Comparison of ENCODE assay signal across 14 cellular contexts in genomic region chr2:202249864-202250263, GRCh38. TPM values are rescaled to one million over a fixed set of nuclear protein-coding genes. Genes with fewer than 3 reads are reported as not detected.
DNase-seq lines count a peak whose midpoint lies in the region; ATAC-seq, FAIRE-seq and TF ChIP-seq lines count a peak whose summit lies in the region.
"Had no signal": no experiment of that assay in that cellular context is flagged by ENCODE, and none has a peak within 500 bp of the region (broad histone marks: within the 10 kb centered on the region; RNA-seq: fewer than 3 reads in every experiment).

No MANE protein-coding gene starts in this region.

- H2AK5ac ChIP-seq in H1 (ENCODE audit: low read depth, low read length), result no peak overlapping the region; the same call in 1 of the 2 replicates
- no peak overlapping the region for H2AK5ac ChIP-seq in mesendoderm (ENCODE audit: low read length)

- no peaks in the 10 kb centered on the region for H3K9me3 Mint-ChIP-seq in Calu3 (ENCODE audit: low read depth, unreplicated experiment)
- H3K9me3 Mint-ChIP-seq: activated B cell treated with CpG ODN at 0.5 μM for 24 hours had no signal

- no peaks in the 10 kb centered on the region for H3F3A ChIP-seq in Loucy (ENCODE audit: low read depth)

- peaks cover 22% of the 10 kb centered on the region for H3K36me3 Mint-ChIP-seq in Calu3 (ENCODE audit: insufficient read depth, unreplicated experiment)

- H3K18ac ChIP-seq in H1 (ENCODE audit: extremely low read depth, low read length) (0 out of 2 replicates have a peak overlapping the region, but pooled peaks have one; percentile 66), mesendoderm (ENCODE audit: low read length) (no peak overlapping the region)

- no peaks in the 10 kb centered on the region for H3K36me3 ChIP-seq in Loucy (ENCODE audit: insufficient read depth, low read length)
- H3K36me3 ChIP-seq in H1 (ENCODE audit: control insufficient read depth in 2 of 4, insufficient read depth in 4 of 4, low read length in 3 of 4), result no peaks in the 10 kb centered on the region
- H3K36me3 ChIP-seq in mesendoderm (ENCODE audit: control insufficient read depth, insufficient read depth, low read length), result no peaks in the 10 kb centered on the region
- H3K36me3 ChIP-seq in esophagus squamous epithelium, result no peaks in the 10 kb centered on the region
- H3K36me3 ChIP-seq: neutrophil had no signal

- H3K27me3 ChIP-seq in Loucy (ENCODE audit: insufficient read depth, low read length, poor library complexity, severe bottlenecking), result no peaks in the 10 kb centered on the region
- no peaks in the 10 kb centered on the region for H3K27me3 ChIP-seq in H1 (replicated peaks in 1 of 4; ENCODE audit: control insufficient read depth in 3 of 4, extremely low read depth in 1 of 4, insufficient read depth in 3 of 4, low read length in 3 of 4)
- no peaks in the 10 kb centered on the region for H3K27me3 ChIP-seq in mesendoderm (ENCODE audit: insufficient read depth, low read length, poor library complexity)
- no peaks in the 10 kb centered on the region for H3K27me3 ChIP-seq in esophagus squamous epithelium
- H3K27me3 ChIP-seq: neutrophil had no signal

- H2BK15ac ChIP-seq in H1 (ENCODE audit: low read length), result 0 out of 2 replicates have a peak overlapping the region, but pooled peaks have one; percentile 19
- no peak overlapping the region for H2BK15ac ChIP-seq in mesendoderm (replicated peaks; ENCODE audit: low read depth)

- H2AFZ ChIP-seq in Loucy (ENCODE audit: low read length) (peak overlapping the region; percentile 52; the same call in 1 of the 2 replicates), H1 (ENCODE audit: low read length) (no peak overlapping the region)

- WGBS in H1 (ENCODE audit: extremely low coverage in 1 of 2, insufficient coverage in 1 of 2, insufficient read length in 1 of 2, insufficient replicate concordance in 2 of 2, low coverage in 1 of 2, low lambda C conversion rate in 2 of 2, missing lambda C conversion rate in 1 of 2), 2 experiments, result 1% methylated on average over 6 of the region's 6 CpGs; no CpG with 5 or more reads in 1 of the 2 experiments
- WGBS in mesendoderm (ENCODE audit: extremely low coverage, insufficient coverage, low lambda C conversion rate), result no CpG with 5 or more reads among the region's 6 CpGs
- WGBS in esophagus squamous epithelium, 2 donors, result 40 to 42% methylated on average over 6 of the region's 6 CpGs

- H3K4me3 Mint-ChIP-seq in Calu3 (ENCODE audit: low read depth, unreplicated experiment), result peak overlapping the region; percentile 63
- H3K4me3 Mint-ChIP-seq: activated B cell treated with CpG ODN at 0.5 μM for 24 hours had no signal

- H3K27me3 Mint-ChIP-seq in Calu3 (ENCODE audit: unreplicated experiment), result no peaks in the 10 kb centered on the region

- ATAC-seq in GM21529 (IDR thresholded peaks at IDR 0.05; ENCODE audit: unreplicated experiment), result no peak

- H4K8ac ChIP-seq in H1 (ENCODE audit: extremely low read depth, insufficient read depth, low read length) (no peak overlapping the region), mesendoderm (ENCODE audit: low read depth, low read length) (no peak overlapping the region)

- H3K27ac ChIP-seq in H1 (ENCODE audit: low read depth, low read length) (peak overlapping the region; percentile 66; the same call in 1 of the 2 replicates), mesendoderm (ENCODE audit: low read depth, low read length) (no peak overlapping the region), esophagus squamous epithelium (peak overlapping the region in 2 of 4 donors; percentile 34 to 50)
- H3K27ac ChIP-seq: neutrophil had no signal

- H3K9ac ChIP-seq in Loucy (ENCODE audit: low read depth, low read length, poor library complexity, severe bottlenecking), result no peak overlapping the region
- peak overlapping the region in 1 of 4 experiments; percentile 22; a peak in 1 of 7 replicates for H3K9ac ChIP-seq in H1 (replicated peaks in 1 of 4; ENCODE audit: extremely low read depth in 1 of 4, low read depth in 3 of 4, low read length in 3 of 4)
- no peak overlapping the region for H3K9ac ChIP-seq in mesendoderm (ENCODE audit: low read length)

- no TSS peak for BruUV-seq in Calu3 (replicated peaks; lab: Mats Ljungman, UMichigan)

- peak; percentile 94 for FAIRE-seq in H1 (lab: Jason Lieb, UNC)

- H3K4me2 ChIP-seq in Loucy (ENCODE audit: low read depth, low read length, poor library complexity, severe bottlenecking) (peak overlapping the region; percentile 13), H1 (ENCODE audit: insufficient read depth in 1 of 2, low read depth in 2 of 2, low read length in 2 of 2) (peak overlapping the region; percentile 46 to 55), mesendoderm (ENCODE audit: low read length) (peak overlapping the region; percentile 1)

- no peaks in the 10 kb centered on the region for H3K9me3 ChIP-seq in Loucy (ENCODE audit: insufficient read depth, low read depth, low read length)
- H3K9me3 ChIP-seq in H1 (ENCODE audit: insufficient read depth in 2 of 2, low read depth in 1 of 2, low read length in 1 of 2), result no peaks in the 10 kb centered on the region; a peak in 1 of 4 replicates
- no peaks in the 10 kb centered on the region for H3K9me3 ChIP-seq in esophagus squamous epithelium
- H3K9me3 ChIP-seq: neutrophil had no signal

- no peak for TF ChIP-seq CTCF in Calu3 (IDR thresholded peaks at IDR 0.05; ENCODE audit: unreplicated experiment)
- TF ChIP-seq CTCF in Loucy (conservative IDR thresholded peaks at IDR 0.05; ENCODE audit: low read length), result no peak
- TF ChIP-seq CTCF in H1 (IDR thresholded peaks at IDR 0.05; ENCODE audit: control extremely low read depth in 1 of 3, insufficient read depth in 1 of 3, low read depth in 1 of 3, low read length in 3 of 3), result no peak
- no peak for TF ChIP-seq CTCF in GM10248 (IDR thresholded peaks at IDR 0.05; ENCODE audit: control extremely low read depth, extremely low read depth, low read depth, missing control alignments)
- TF ChIP-seq CTCF in esophagus squamous epithelium (IDR thresholded peaks at IDR 0.05), result no peak

- H3K56ac ChIP-seq in H1 (replicated peaks; ENCODE audit: insufficient read length, low read depth, low read length), result no peak overlapping the region
- H3K56ac ChIP-seq in mesendoderm (ENCODE audit: low read length), result no peak overlapping the region

- DNase-seq in Calu3, result peak; percentile 25
- DNase-seq in H1 (ENCODE audit: low read depth in 1 of 2, low spot score in 2 of 2), result peak; percentile 72 to 79
- DNase-seq in mesendoderm, result peak; percentile 75
- no peak for DNase-seq in GM10248 (ENCODE audit: extremely low spot score)
- DNase-seq in esophagus squamous epithelium (lab: John Stamatoyannopoulos, UW), result no peak
- DNase-seq in NCI-H1092 treated with DMSO at 0.1 percent for 48 hours (lab: John Stamatoyannopoulos, UW), result no peak
- DNase-seq: activated B cell treated with CpG ODN at 0.5 μM for 24 hours; activated CD8-positive, alpha-beta memory T cell treated with anti-CD3 and anti-CD28 coated beads, Interleukin-2, amount 50 U/mL, for 48 hours; activated naive CD4-positive, alpha-beta T cell treated with anti-CD3 and anti-CD28 coated beads, Interleukin-2, amount 50 U/mL, for 16 hours; DMS 273 treated with DMSO at 0.1 percent for 48 hours; NCI-H1048 had no signal

- peaks cover 13% of the 10 kb centered on the region for H3K4me1 Mint-ChIP-seq in Calu3 (ENCODE audit: low read depth, unreplicated experiment)
- H3K4me1 Mint-ChIP-seq: activated B cell treated with CpG ODN at 0.5 μM for 24 hours had no signal

- peak overlapping the region; percentile 94 for H2BK12ac ChIP-seq in H1 (ENCODE audit: low read depth, low read length)

- H3K23me2 ChIP-seq in H1 (ENCODE audit: low read depth, low read length), result no peaks in the 10 kb centered on the region

- no peak overlapping the region for H3K4ac ChIP-seq in H1 (replicated peaks; ENCODE audit: insufficient read length, low read depth, low read length)
- H3K4ac ChIP-seq in mesendoderm (ENCODE audit: low read depth, low read length), result no peak overlapping the region

- H3K4me3 ChIP-seq in Loucy (ENCODE audit: low read length, poor library complexity, severe bottlenecking) (no peak overlapping the region), H1 (ENCODE audit: extremely low read depth in 1 of 4, insufficient read depth in 2 of 4, low read depth in 3 of 4, low read length in 4 of 4) (peak overlapping the region in 1 of 4 experiments; percentile 41; a peak in 3 of 8 replicates), mesendoderm (ENCODE audit: low read length) (no peak overlapping the region), esophagus squamous epithelium (no peak overlapping the region)

- peaks cover 8% of the 10 kb centered on the region for H3K4me1 ChIP-seq in Loucy (ENCODE audit: insufficient read depth, low read length, poor library complexity, severe bottlenecking)
- peaks cover 2 to 8% (median 6%) of the 10 kb centered on the region in 4 experiments; a peak in 6 of 7 replicates for H3K4me1 ChIP-seq in H1 (replicated peaks in 1 of 4; ENCODE audit: control insufficient read depth in 3 of 4, insufficient read depth in 4 of 4, low read length in 3 of 4)
- H3K4me1 ChIP-seq in mesendoderm (ENCODE audit: control insufficient read depth, low read depth, low read length), result peaks cover 1% of the 10 kb centered on the region
- H3K4me1 ChIP-seq in esophagus squamous epithelium, result peaks cover 0 to 14% (median 0%) of the 10 kb centered on the region in 3 donors

- CTCF ChIA-PET in Calu3 (lab: Charles Lee), result interaction anchor here (0.7 kb wide), 1 partner anchor 15 kb away, joined by 3 read pairs; no protein-coding TSS in a partner anchor
- CTCF ChIA-PET in H1 (lab: Charles Lee; ENCODE audit: partially characterized antibody), result interaction anchor here (1.1 to 1.4 kb wide), 2 partner anchors 13 kb away, joined by 3 read pairs; no protein-coding TSS in a partner anchor
- CTCF ChIA-PET in GM10248 (lab: Yijun Ruan, JAX), result interaction anchor here (2.8 kb wide), 1 partner anchor 13 kb away, joined by 6 read pairs; no protein-coding TSS in a partner anchor

- H3K23ac ChIP-seq in H1 (ENCODE audit: insufficient read length), result no peak overlapping the region
- no peak overlapping the region for H3K23ac ChIP-seq in mesendoderm (ENCODE audit: low read length)

- H2BK120ac ChIP-seq in H1 (replicated peaks; ENCODE audit: low read depth, low read length) (peak overlapping the region; percentile 41), mesendoderm (ENCODE audit: low read depth, low read length) (no peak overlapping the region)

- peak in 1 of 2 experiments; percentile 47; a peak in 1 of 3 replicates for TF ChIP-seq EP300 in H1 (IDR thresholded peaks at IDR 0.05; ENCODE audit: borderline replicate concordance in 1 of 2, low read depth in 2 of 2, low read length in 2 of 2)

- peak overlapping the region; percentile 13 for H4K91ac ChIP-seq in H1 (replicated peaks; ENCODE audit: insufficient read length, low read length)

- no peak for TF ChIP-seq RAD21 in H1 (IDR thresholded peaks at IDR 0.05 in 1 of 2, conservative IDR thresholded peaks at IDR 0.05 in 1 of 2; ENCODE audit: low read depth in 2 of 2, low read length in 2 of 2)

- H4K5ac ChIP-seq in H1 (ENCODE audit: insufficient read length, low read depth, low read length) (peak overlapping the region; percentile 42), mesendoderm (ENCODE audit: low read length) (no peak overlapping the region)

- H2BK5ac ChIP-seq in H1 (ENCODE audit: low read depth, low read length) (peak overlapping the region; percentile 74; the same call in 1 of the 2 replicates), mesendoderm (ENCODE audit: low read length) (no peak overlapping the region)

- peak overlapping the region; percentile 17; the same call in 1 of the 2 replicates for H2BK20ac ChIP-seq in H1 (ENCODE audit: low read length)

- H3K14ac ChIP-seq in H1 (ENCODE audit: insufficient read length), result no peak overlapping the region

- POLR2A ChIA-PET in H1 (lab: Charles Lee; ENCODE audit: partially characterized antibody), result interaction anchor here (0.7 to 6.5 kb wide), 8 partner anchors 12 to 29 kb away, joined by 3 to 46 read pairs (median 4); partner anchors contain the start of gene SUMO1
- POLR2A ChIA-PET in GM10248 (lab: Yijun Ruan, JAX), result no interaction called here

- H3K79me1 ChIP-seq in H1 (ENCODE audit: low read depth, low read length), result no peaks in the 10 kb centered on the region
- no peaks in the 10 kb centered on the region for H3K79me1 ChIP-seq in mesendoderm (ENCODE audit: low read length)

- H3K9me2 ChIP-seq in Loucy (replicated peaks; ENCODE audit: low read depth, low read length), result no peaks in the 10 kb centered on the region

- H3K27ac Mint-ChIP-seq in Calu3 (ENCODE audit: unreplicated experiment), result peak overlapping the region; percentile 98
- H3K27ac Mint-ChIP-seq: activated B cell treated with CpG ODN at 0.5 μM for 24 hours had no signal

- H3K79me2 ChIP-seq in Loucy (ENCODE audit: insufficient read depth, low read length) (no peaks in the 10 kb centered on the region), H1 (ENCODE audit: control insufficient read depth in 1 of 2, insufficient read depth in 2 of 2, low read length in 2 of 2) (no peaks in the 10 kb centered on the region), mesendoderm (ENCODE audit: control insufficient read depth, insufficient read depth, low read length) (no peaks in the 10 kb centered on the region)

- no peaks in the 10 kb centered on the region for H4K20me1 ChIP-seq in Loucy (ENCODE audit: insufficient read depth, low read length, poor library complexity, severe bottlenecking)
- H4K20me1 ChIP-seq in H1 (replicated peaks in 1 of 2; ENCODE audit: control insufficient read depth in 1 of 2, insufficient read depth in 2 of 2, low read length in 2 of 2), result no peaks in the 10 kb centered on the region

- intact Hi-C loops in Calu3 (cut with micrococcal nuclease; ENCODE audit: unreplicated experiment) (no loop called here), esophagus squamous epithelium (cut with DNase I) (no loop called here)

- no peak; a peak in 1 of 3 replicates for TF ChIP-seq POLR2A in H1 (IDR thresholded peaks at IDR 0.05; ENCODE audit: control extremely low read depth in 1 of 2, low read depth in 2 of 2, low read length in 2 of 2)
- no peak for TF ChIP-seq POLR2A in esophagus squamous epithelium (IDR thresholded peaks at IDR 0.05)

RNA-seq across cellular contexts. Expression of gene SUMO1, which starts 11.5 kb away (rescaled TPM):
- total RNA-seq in Calu3 (2022), result 140 and 164 TPM in 2 replicates
- 232 and 238 TPM in 2 replicates for total RNA-seq in H1 (2021; fragmentation: NEBNext Ultra II Directional; extraction: Animal tissue kit (Norgen Biotek cat#: 25700))
- 43.1 and 108 TPM in 2 replicates for polyA plus RNA-seq in H1 (2011; rRNA removed)
- polyA plus RNA-seq in H1 (2011; cell fraction: cytosol; rRNA removed), result 110 TPM
- polyA plus RNA-seq in H1 (2011; cell fraction: nucleus; rRNA removed), result 18.0 TPM
- 139 to 308 TPM (median 165 TPM) in 4 replicates for polyA plus RNA-seq in H1 (2012, experiment 1 of 2)
- polyA plus RNA-seq in H1 (2012, experiment 2 of 2), result 33.2 TPM
- polyA plus RNA-seq in H1 (2013, experiment 1 of 2), result 211 TPM
- 225 TPM for polyA plus RNA-seq in H1 (2013, experiment 2 of 2)
- 42.5 and 47.7 TPM in 2 replicates for polyA minus RNA-seq in H1 (2011; rRNA and poly(A)+ RNA removed)
- 66.4 TPM for polyA minus RNA-seq in H1 (2011; cell fraction: cytosol; rRNA and poly(A)+ RNA removed)
- polyA minus RNA-seq in H1 (2011; cell fraction: nucleus; rRNA and poly(A)+ RNA removed), result 39.5 TPM
- polyA plus RNA-seq in mesendoderm (2013, experiment 1 of 2), result 266 TPM
- 264 TPM for polyA plus RNA-seq in mesendoderm (2013, experiment 2 of 2)
- 10 to 100 TPM; 28.8 to 82.6 (median 54.0) TPM for total RNA-seq in esophagus squamous epithelium

RNA-seq across cellular contexts. Expression of gene NOP58, which starts 15.7 kb away (rescaled TPM):
- 159 and 161 TPM in 2 replicates for total RNA-seq in Calu3 (2022)
- total RNA-seq in H1 (2021; fragmentation: NEBNext Ultra II Directional; extraction: Animal tissue kit (Norgen Biotek cat#: 25700)), result 128 and 133 TPM in 2 replicates
- 38.9 and 41.5 TPM in 2 replicates for polyA plus RNA-seq in H1 (2011; rRNA removed)
- polyA plus RNA-seq in H1 (2011; cell fraction: cytosol; rRNA removed), result 76.2 TPM
- 47.4 TPM for polyA plus RNA-seq in H1 (2011; cell fraction: nucleus; rRNA removed)
- polyA plus RNA-seq in H1 (2012, experiment 1 of 2), result 97.0 to 148 TPM (median 108 TPM) in 4 replicates
- 10.5 TPM for polyA plus RNA-seq in H1 (2012, experiment 2 of 2)
- 222 TPM for polyA plus RNA-seq in H1 (2013, experiment 1 of 2)
- 204 TPM for polyA plus RNA-seq in H1 (2013, experiment 2 of 2)
- polyA minus RNA-seq in H1 (2011; rRNA and poly(A)+ RNA removed), result 42.4 and 42.9 TPM in 2 replicates
- 55.5 TPM for polyA minus RNA-seq in H1 (2011; cell fraction: cytosol; rRNA and poly(A)+ RNA removed)
- 193 TPM for polyA minus RNA-seq in H1 (2011; cell fraction: nucleus; rRNA and poly(A)+ RNA removed)
- 267 TPM for polyA plus RNA-seq in mesendoderm (2013, experiment 1 of 2)
- 272 TPM for polyA plus RNA-seq in mesendoderm (2013, experiment 2 of 2)
- total RNA-seq in esophagus squamous epithelium, result 10 to 100 TPM; 35.2 to 95.2 (median 64.5) TPM

Comparison
In these comparisons a context has a peak if more than half of its experiments do, and no peak if none do; other contexts are left out.
1. DNase-seq: peak in Calu3 (single experiment), H1 (2 of 2) and mesendoderm (single experiment); none in GM10248 (single experiment), esophagus squamous epithelium (single experiment) and NCI-H1092 treated with DMSO at 0.1 percent for 48 hours (single experiment).
2. Peak in every context shown above with its lines, with median percentiles within 50 percentile points of each other: H3K4me2 ChIP-seq.